ENCODE assay signal across 10 cellular contexts in genomic region chr16:2040450-2041105, GRCh38. TPM values are rescaled to one million over a fixed set of nuclear protein-coding genes. Genes with fewer than 3 reads are reported as not detected.
A peak's percentile ranks its signal among the peaks of the same experiment; 100 is the strongest.
DNase-seq lines count a peak whose midpoint lies in the region; ATAC-seq and TF ChIP-seq lines count a peak whose summit lies in the region.
"Had no signal": no experiment of that assay in that cellular context is flagged by ENCODE, and none has a peak within 500 bp of the region (broad histone marks: within the 10 kb centered on the region; RNA-seq: fewer than 3 reads in every experiment).

No MANE protein-coding gene starts in this region.

- ATAC-seq in activated CD8-positive, alpha-beta T cell treated with anti-CD3 and anti-CD28 coated beads for 36 hours, result no peak
- ATAC-seq in HG03039 (IDR thresholded peaks at IDR 0.05; ENCODE audit: unreplicated experiment), result no peak

- H3K27me3 ChIP-seq in Peyer's patch, result no peaks in the 10 kb centered on the region
- H3K27me3 ChIP-seq: BE2C had no signal

- H3K4me3 Mint-ChIP-seq in activated CD8-positive, alpha-beta T cell treated with anti-CD3 and anti-CD28 coated beads for 36 hours, result no peak overlapping the region
- H3K4me3 Mint-ChIP-seq in activated naive CD8-positive, alpha-beta T cell treated with anti-CD3 and anti-CD28 coated beads for 36 hours, result no peak overlapping the region

- H3K4me3 ChIP-seq in Peyer's patch (no peak overlapping the region), skeletal muscle cell (ENCODE audit: low read depth, low read length) (no peak overlapping the region)

- POLR2A ChIA-PET in activated CD8-positive, alpha-beta T cell treated with anti-CD3 and anti-CD28 coated beads for 36 hours (lab: Charles Lee), result interaction anchor here (0.8 to 1.4 kb wide), 3 partner anchors 10 to 75 kb away, joined by 3 to 5 read pairs (median 3); partner anchors contain the start of gene RPS2

- CTCF ChIA-PET in activated CD8-positive, alpha-beta T cell treated with anti-CD3 and anti-CD28 coated beads for 36 hours (lab: Charles Lee), result interaction anchor here (0.8 to 0.9 kb wide), 2 partner anchors 21 to 37 kb away, joined by 3 read pairs; partner anchors contain the start of gene NPW

- intact Hi-C loops in activated CD8-positive, alpha-beta T cell treated with anti-CD3 and anti-CD28 coated beads for 36 hours (cut with micrococcal nuclease), result no loop called here

- H3K9me3 Mint-ChIP-seq in activated CD8-positive, alpha-beta T cell treated with anti-CD3 and anti-CD28 coated beads for 36 hours, result no peaks in the 10 kb centered on the region
- H3K9me3 Mint-ChIP-seq in activated naive CD8-positive, alpha-beta T cell treated with anti-CD3 and anti-CD28 coated beads for 36 hours, result no peaks in the 10 kb centered on the region

- H3K27me3 Mint-ChIP-seq in activated CD8-positive, alpha-beta T cell treated with anti-CD3 and anti-CD28 coated beads for 36 hours, result no peaks in the 10 kb centered on the region
- H3K27me3 Mint-ChIP-seq in activated naive CD8-positive, alpha-beta T cell treated with anti-CD3 and anti-CD28 coated beads for 36 hours, result no peaks in the 10 kb centered on the region

- H3K4me1 ChIP-seq in Peyer's patch, result peaks cover 0 to 81% (median 3%) of the 10 kb centered on the region in 4 donors

- TF ChIP-seq POLR2A in Peyer's patch (IDR thresholded peaks at IDR 0.05), result no peak

- H3K9me3 ChIP-seq in Peyer's patch, result no peaks in the 10 kb centered on the region
- H3K9me3 ChIP-seq: BE2C had no signal

- TF ChIP-seq CTCF in C4-2B (conservative IDR thresholded peaks at IDR 0.05) (no peak), Peyer's patch (IDR thresholded peaks at IDR 0.05) (no peak)
- no peak for TF ChIP-seq CTCF in activated CD8-positive, alpha-beta T cell treated with anti-CD3 and anti-CD28 coated beads for 36 hours (IDR thresholded peaks at IDR 0.05)

- no peaks in the 10 kb centered on the region for H3K36me3 Mint-ChIP-seq in activated CD8-positive, alpha-beta T cell treated with anti-CD3 and anti-CD28 coated beads for 36 hours (ENCODE audit: low read depth)
- H3K36me3 Mint-ChIP-seq in activated naive CD8-positive, alpha-beta T cell treated with anti-CD3 and anti-CD28 coated beads for 36 hours, result no peaks in the 10 kb centered on the region

- H3K27ac Mint-ChIP-seq in activated CD8-positive, alpha-beta T cell treated with anti-CD3 and anti-CD28 coated beads for 36 hours, result no peak overlapping the region
- no peak overlapping the region for H3K27ac Mint-ChIP-seq in activated naive CD8-positive, alpha-beta T cell treated with anti-CD3 and anti-CD28 coated beads for 36 hours

- DNase-seq in Peyer's patch (no peak), glomerular visceral epithelial cell (ENCODE audit: extremely low spot score) (peak; percentile 39), skeletal muscle cell (ENCODE audit: low read depth) (peak; percentile 31), NCI-H1105 treated with DMSO at 0.1 percent for 48 hours (lab: John Stamatoyannopoulos, UW) (no peak)
- DNase-seq in activated CD8-positive, alpha-beta T cell treated with anti-CD3 and anti-CD28 coated beads for 36 hours, result no peak
- DNase-seq in activated naive CD8-positive, alpha-beta T cell treated with anti-CD3 and anti-CD28 coated beads for 36 hours, result no peak
- DNase-seq: NCI-H2081 treated with DMSO at 0.1 percent for 48 hours had no signal

- H3K4me1 Mint-ChIP-seq in activated CD8-positive, alpha-beta T cell treated with anti-CD3 and anti-CD28 coated beads for 36 hours (ENCODE audit: low read depth), result no peaks in the 10 kb centered on the region
- H3K4me1 Mint-ChIP-seq in activated naive CD8-positive, alpha-beta T cell treated with anti-CD3 and anti-CD28 coated beads for 36 hours, result no peaks in the 10 kb centered on the region

- H3K27ac ChIP-seq in C4-2B (peak overlapping the region; percentile 64), Peyer's patch (peak overlapping the region; percentile 62 to 91 (median 78))

- no peaks in the 10 kb centered on the region for H3K36me3 ChIP-seq in Peyer's patch

RNA-seq across cellular contexts. Expression of gene NTHL1, which starts 7.1 kb away (rescaled TPM):
- 10 to 100 TPM; 14.9 to 28.8 (median 19.9) TPM for total RNA-seq in Peyer's patch
- 10 to 100 TPM; 28.2 to 29.8 TPM for total RNA-seq in activated CD8-positive, alpha-beta T cell treated with anti-CD3 and anti-CD28 coated beads for 36 hours
- total RNA-seq in activated naive CD8-positive, alpha-beta T cell treated with anti-CD3 and anti-CD28 coated beads for 36 hours, result 10 to 100 TPM; 30.6 to 32.0 TPM

RNA-seq across cellular contexts. Expression of gene TSC2, which starts 7.2 kb away (rescaled TPM):
- 100 to 1,000 TPM in 3 of 4 donors, 10 to 100 TPM in 1; 98.4 to 220 (median 141) TPM for total RNA-seq in Peyer's patch
- total RNA-seq in activated CD8-positive, alpha-beta T cell treated with anti-CD3 and anti-CD28 coated beads for 36 hours, result 10 to 100 TPM; 54.4 to 57.3 TPM
- 10 to 100 TPM; 52.3 to 57.5 TPM for total RNA-seq in activated naive CD8-positive, alpha-beta T cell treated with anti-CD3 and anti-CD28 coated beads for 36 hours

RNA-seq across cellular contexts. Expression of gene NHERF2, which starts 13.9 kb away (rescaled TPM):
- total RNA-seq in Peyer's patch, result 100 to 1,000 TPM in 1 of 4 donors, 10 to 100 TPM in 3; 21.5 to 104 (median 30.2) TPM
- total RNA-seq in activated CD8-positive, alpha-beta T cell treated with anti-CD3 and anti-CD28 coated beads for 36 hours, result 1 to 10 TPM; 2.8 to 3.0 TPM
- total RNA-seq in activated naive CD8-positive, alpha-beta T cell treated with anti-CD3 and anti-CD28 coated beads for 36 hours, result 1 to 10 TPM; 2.4 to 3.7 TPM

RNA-seq across cellular contexts. Expression of gene NPW, which starts 21.0 kb away (rescaled TPM):
- 1 to 10 TPM in 2 of 4 donors, not detected in 2; 2.8 to 9.1 TPM for total RNA-seq in Peyer's patch
- total RNA-seq in activated CD8-positive, alpha-beta T cell treated with anti-CD3 and anti-CD28 coated beads for 36 hours, result 10 to 100 TPM; 24.3 to 28.3 TPM
- total RNA-seq in activated naive CD8-positive, alpha-beta T cell treated with anti-CD3 and anti-CD28 coated beads for 36 hours, result 10 to 100 TPM; 29.1 to 34.2 TPM

RNA-seq across cellular contexts. Expression of gene ZNF598, which starts 31.0 kb away (rescaled TPM):
- total RNA-seq in Peyer's patch, result 10 to 100 TPM; 48.5 to 84.0 (median 51.4) TPM
- 10 to 100 TPM; 85.5 to 90.3 TPM for total RNA-seq in activated CD8-positive, alpha-beta T cell treated with anti-CD3 and anti-CD28 coated beads for 36 hours
- 10 to 100 TPM; 98.3 to 99.8 TPM for total RNA-seq in activated naive CD8-positive, alpha-beta T cell treated with anti-CD3 and anti-CD28 coated beads for 36 hours

Comparison
In these comparisons a context has a peak if more than half of its experiments do, and no peak if none do; other contexts are left out.
1. DNase-seq: peak in glomerular visceral epithelial cell (single experiment) and skeletal muscle cell (single experiment); none in Peyer's patch (0 of 3), NCI-H1105 treated with DMSO at 0.1 percent for 48 hours (single experiment), activated CD8-positive, alpha-beta T cell treated with anti-CD3 and anti-CD28 coated beads for 36 hours (single experiment) and activated naive CD8-positive, alpha-beta T cell treated with anti-CD3 and anti-CD28 coated beads for 36 hours (single experiment).
2. RNA of gene NHERF2, which starts 13.9 kb away (total RNA-seq): 21.5 to 104 TPM in Peyer's patch; 2.4 to 3.7 TPM in activated naive CD8-positive, alpha-beta T cell treated with anti-CD3 and anti-CD28 coated beads for 36 hours and 2.8 to 3.0 TPM in activated CD8-positive, alpha-beta T cell treated with anti-CD3 and anti-CD28 coated beads for 36 hours; every median in the first group is over 4 times any median in the second.